Comparison of ENCODE assay signal across 31 cellular contexts in genomic region chr18:74530584-74530862, GRCh38. TPM values are rescaled to one million over a fixed set of nuclear protein-coding genes. Genes with fewer than 3 reads are reported as not detected.
"Had no signal": no experiment of that assay in that cellular context is flagged by ENCODE, and none has a peak within 500 bp of the region (broad histone marks: within the 10 kb centered on the region; RNA-seq: fewer than 3 reads in every experiment).

No MANE protein-coding gene starts in this region.

- H3K4me1 ChIP-seq: gastroesophageal sphincter, left lung, lower lobe of right lung, neural progenitor cell, suprapubic skin, tibial artery had no signal

- H3K36me3 ChIP-seq: gastroesophageal sphincter, left lung, lower lobe of right lung, neural progenitor cell, sigmoid colon, suprapubic skin, tibial artery had no signal

- H3K9me3 ChIP-seq: body of pancreas, gastroesophageal sphincter, left lung, lower lobe of right lung, sigmoid colon, suprapubic skin, tibial artery had no signal

- H3K4me3 ChIP-seq: body of pancreas, gastroesophageal sphincter, left lung, lower lobe of right lung, neural progenitor cell, sigmoid colon, smooth muscle cell, suprapubic skin, tibial artery had no signal

- DNase-seq: activated CD4-positive, alpha-beta memory T cell treated with anti-CD3 and anti-CD28 coated beads for 36 hours; activated CD4-positive, alpha-beta T cell treated with anti-CD3 and anti-CD28 coated beads, Interleukin-2, amount 10 ng/mL, durations not matched to agents 24 days and 14 days; activated CD4-positive, CD25-positive, alpha-beta regulatory T cell treated with anti-CD3 and anti-CD28 coated beads, Interleukin-2, amount 50 U/mL, for 72 hours; activated naive CD4-positive, alpha-beta T cell treated with Interleukin-2 at 50 U/mL for 16 hours; activated T-cell treated with anti-CD3 and anti-CD28 coated beads, Interleukin-2, amount 50 U/mL, for 4 hours; aorta; cerebellar nuclear complex; cortex of kidney; hippocampal formation; left lung; lower lobe of right lung; mesenchymal stem cell; natural killer cell; stimulated activated CD4-positive, alpha-beta T cell treated with anti-CD3 and anti-CD28 coated beads, Interleukin-1b, Interleukin-23, amount 100 ng/mL, for 48 hours; stimulated activated CD4-positive, alpha-beta T cell treated with anti-CD3 and anti-CD28 coated beads, Interleukin-4, amount 100 ng/mL, for 4 hours; stimulated activated CD8-positive, alpha-beta memory T cell treated with anti-CD3 and anti-CD28 coated beads, Interleukin-4, amount 100 ng/mL, for 48 hours; stimulated activated naive CD8-positive, alpha-beta T cell treated with anti-CD3 and anti-CD28 coated beads, Interleukin-15, amount 100 ng/mL, for 72 hours; T-helper 2 cell had no signal

- ATAC-seq: activated T-cell treated with anti-CD3 and anti-CD28 coated beads, Interleukin-2, amount 50 U/mL, for 4 hours; body of pancreas; gastroesophageal sphincter; left lung; lower lobe of right lung; natural killer cell; stimulated activated memory B cell treated with anti-CD40 and anti-IgM and Interleukin-4, amounts not matched to agents 10 μg/mL and 1 μg/mL and 100 μg/mL, for 72 hours; stimulated activated naive CD8-positive, alpha-beta T cell treated with anti-CD3 and anti-CD28 coated beads, Interleukin-15, amount 100 ng/mL, for 72 hours had no signal

- H3K27me3 ChIP-seq: body of pancreas, gastroesophageal sphincter, left lung, neural progenitor cell, sigmoid colon, suprapubic skin, tibial artery had no signal

- H3K27ac ChIP-seq: body of pancreas, gastroesophageal sphincter, left lung, lower lobe of right lung, neural progenitor cell, sigmoid colon, suprapubic skin, tibial artery had no signal

RNA-seq across cellular contexts. Expression of gene CNDP1, which starts 3.8 kb away (rescaled TPM):
- total RNA-seq: activated CD4-positive, alpha-beta memory T cell treated with anti-CD3 and anti-CD28 coated beads for 36 hours; activated CD4-positive, alpha-beta T cell treated with anti-CD3 and anti-CD28 coated beads, Interleukin-2, amount 10 ng/mL, durations not matched to agents 24 days and 14 days; endothelial cell of umbilical vein; fibroblast of lung; fibroblast of villous mesenchyme; kidney epithelial cell; left lung; lower lobe of right lung; omental fat pad; sigmoid colon; smooth muscle cell had no signal
- polyA plus RNA-seq: endothelial cell of umbilical vein, fibroblast of lung, smooth muscle cell had no signal
